1 cellular context compared by ENCODE assay signal in the genomic region with DNA sequence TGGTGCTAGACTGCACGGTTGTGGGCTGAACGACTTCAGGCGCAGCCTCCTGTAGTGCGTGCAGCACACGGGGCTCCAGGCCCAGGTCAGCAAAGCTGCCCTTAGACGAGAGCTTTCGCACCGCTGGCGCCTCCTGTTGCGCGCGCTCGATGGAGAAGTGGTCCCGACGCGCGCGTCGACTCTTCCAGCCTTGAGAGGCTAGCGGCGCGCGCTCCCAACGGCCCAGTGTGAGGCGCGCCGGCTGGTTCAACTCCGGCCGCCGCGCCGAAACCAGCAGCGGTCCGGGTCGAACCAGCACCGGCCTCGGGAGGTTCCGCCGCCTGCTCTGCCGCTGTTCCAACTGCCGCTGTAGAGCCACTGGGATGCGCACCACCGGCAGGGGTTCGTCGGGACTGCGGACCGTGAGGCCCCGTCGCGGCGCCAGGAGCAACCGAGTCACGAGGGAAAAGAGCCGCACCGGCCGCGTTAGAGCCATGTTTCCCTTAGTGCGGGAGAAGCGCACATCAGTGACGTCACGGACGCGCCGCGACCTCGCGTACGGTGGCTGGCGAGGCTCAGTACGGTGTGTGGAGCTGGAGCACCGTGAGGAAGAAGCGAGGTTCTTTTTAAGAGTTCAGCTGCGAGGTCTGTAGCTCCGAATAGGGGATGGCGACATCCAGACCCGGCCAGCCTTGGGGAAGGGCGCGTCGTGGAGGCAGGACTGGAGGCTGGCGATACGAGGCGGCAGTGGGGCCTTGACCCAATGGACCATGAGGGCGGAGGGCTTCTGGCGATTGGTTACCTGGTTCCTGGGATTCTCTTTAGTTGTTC.
TF ChIP-seq lines count a peak whose summit lies in the region.

TSS of gene DDX28 (minus strand) at position 505 of the 810 bp plus-strand sequence. CDS start at position 475, 30 bp downstream.
TSS of gene DUS2 (plus strand) at position 557 of the 810 bp plus-strand sequence. CDS start 14,740 bp downstream, outside the sequence.

TF ChIP-seq in Ishikawa, 13 proteins besides CTCF, POLR2A, EP300 and RAD21 (continued from another document):
- TF ChIP-seq, protein P1, sequence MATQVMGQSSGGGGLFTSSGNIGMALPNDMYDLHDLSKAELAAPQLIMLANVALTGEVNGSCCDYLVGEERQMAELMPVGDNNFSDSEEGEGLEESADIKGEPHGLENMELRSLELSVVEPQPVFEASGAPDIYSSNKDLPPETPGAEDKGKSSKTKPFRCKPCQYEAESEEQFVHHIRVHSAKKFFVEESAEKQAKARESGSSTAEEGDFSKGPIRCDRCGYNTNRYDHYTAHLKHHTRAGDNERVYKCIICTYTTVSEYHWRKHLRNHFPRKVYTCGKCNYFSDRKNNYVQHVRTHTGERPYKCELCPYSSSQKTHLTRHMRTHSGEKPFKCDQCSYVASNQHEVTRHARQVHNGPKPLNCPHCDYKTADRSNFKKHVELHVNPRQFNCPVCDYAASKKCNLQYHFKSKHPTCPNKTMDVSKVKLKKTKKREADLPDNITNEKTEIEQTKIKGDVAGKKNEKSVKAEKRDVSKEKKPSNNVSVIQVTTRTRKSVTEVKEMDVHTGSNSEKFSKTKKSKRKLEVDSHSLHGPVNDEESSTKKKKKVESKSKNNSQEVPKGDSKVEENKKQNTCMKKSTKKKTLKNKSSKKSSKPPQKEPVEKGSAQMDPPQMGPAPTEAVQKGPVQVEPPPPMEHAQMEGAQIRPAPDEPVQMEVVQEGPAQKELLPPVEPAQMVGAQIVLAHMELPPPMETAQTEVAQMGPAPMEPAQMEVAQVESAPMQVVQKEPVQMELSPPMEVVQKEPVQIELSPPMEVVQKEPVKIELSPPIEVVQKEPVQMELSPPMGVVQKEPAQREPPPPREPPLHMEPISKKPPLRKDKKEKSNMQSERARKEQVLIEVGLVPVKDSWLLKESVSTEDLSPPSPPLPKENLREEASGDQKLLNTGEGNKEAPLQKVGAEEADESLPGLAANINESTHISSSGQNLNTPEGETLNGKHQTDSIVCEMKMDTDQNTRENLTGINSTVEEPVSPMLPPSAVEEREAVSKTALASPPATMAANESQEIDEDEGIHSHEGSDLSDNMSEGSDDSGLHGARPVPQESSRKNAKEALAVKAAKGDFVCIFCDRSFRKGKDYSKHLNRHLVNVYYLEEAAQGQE (IDR thresholded peaks at IDR 0.05; ENCODE audit: low read depth): 0 out of 2 replicates have a peak, but pooled peaks have one; percentile 20
